14 cellular contexts compared by ENCODE assay signal in the genomic region with DNA sequence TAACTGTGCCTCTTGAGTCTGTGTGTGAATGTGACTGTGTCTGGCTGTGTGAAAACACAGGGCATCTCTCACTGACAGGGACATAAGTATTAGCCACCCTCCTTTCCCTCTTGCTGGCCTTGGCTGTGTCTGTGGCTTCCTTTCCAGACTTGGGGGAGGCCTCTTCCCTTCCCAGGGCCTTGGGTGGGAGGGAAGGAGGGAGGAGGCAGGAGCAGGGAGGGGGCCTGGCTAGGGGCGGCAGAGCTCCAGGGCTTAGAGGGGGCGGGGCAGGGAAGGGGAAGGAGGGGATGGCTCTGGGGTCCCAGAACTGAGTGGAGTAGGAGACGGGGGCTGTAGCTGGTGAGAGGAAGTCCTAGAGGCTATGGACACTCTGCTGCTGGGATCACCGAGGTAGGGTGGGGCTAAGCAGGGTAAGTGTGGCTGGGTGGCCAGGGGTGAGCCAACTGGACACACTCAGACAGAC. TPM values are rescaled to one million over a fixed set of nuclear protein-coding genes. Genes with fewer than 3 reads are reported as not detected.
A peak's percentile ranks its signal among the peaks of the same experiment; 100 is the strongest.
DNase-seq lines count a peak whose midpoint lies in the region; TF ChIP-seq lines count a peak whose summit lies in the region.
"Had no signal": no experiment of that assay in that cellular context is flagged by ENCODE, and none has a peak within 500 bp of the region (broad histone marks: within the 10 kb centered on the region; RNA-seq: fewer than 3 reads in every experiment).

No MANE protein-coding gene starts in this region.

- H3K36me3 Mint-ChIP-seq in type B pancreatic cell = peaks cover 4% of the 10 kb centered on the region

- CTCF ChIA-PET in GM10248 (lab: Yijun Ruan, JAX) = interaction anchor here (1.0 to 1.7 kb wide), 2 partner anchors 16 to 49 kb away, joined by 3 to 4 read pairs; partner anchors contain the start of gene SIGMAR1

- H3K27me3 Mint-ChIP-seq in type B pancreatic cell = peaks cover 3% of the 10 kb centered on the region
- H3K27me3 Mint-ChIP-seq: naive B cell had no signal

- H3K9me3 Mint-ChIP-seq in type B pancreatic cell = no peaks in the 10 kb centered on the region
- H3K9me3 Mint-ChIP-seq: naive B cell; T-helper 2 cell treated with Interferon-gamma antibody and Interleukin-4, amounts not matched to agents 5 μg/mL and 100 μg/mL, for 36 hours had no signal

- POLR2A ChIA-PET in GM10248 (lab: Yijun Ruan, JAX) = interaction anchor here (0.6 kb wide), 1 partner anchor 23 kb away, joined by 6 read pairs; no protein-coding TSS in a partner anchor

- H3K36me3 ChIP-seq in mucosa of rectum (ENCODE audit: control insufficient read depth in 2 of 2, insufficient read depth in 2 of 2, low read length in 2 of 2) = peaks cover 11 to 15% of the 10 kb centered on the region in 2 donors

- DNase-seq in NCI-H2227 (lab: John Stamatoyannopoulos, UW; ENCODE audit: unreplicated experiment) (peak; percentile 23), NCI-H2227 treated with DMSO at 0.1 percent for 48 hours (lab: John Stamatoyannopoulos, UW) (no peak), type B pancreatic cell (ENCODE audit: extremely low spot score, unreplicated experiment) (no peak), glomerular visceral epithelial cell (ENCODE audit: extremely low spot score) (no peak), NCI-H2029 treated with DMSO at 0.1 percent for 48 hours (lab: John Stamatoyannopoulos, UW) (no peak), GM10248 (ENCODE audit: extremely low spot score) (no peak)
- DNase-seq: activated naive CD4-positive, alpha-beta T cell treated with Interleukin-2 at 50 U/mL for 16 hours; naive B cell; NCI-H226 had no signal

- H3K27me3 ChIP-seq in mucosa of rectum (ENCODE audit: control insufficient read depth in 2 of 2, insufficient read depth in 2 of 2, low read length in 2 of 2) = no peaks in the 10 kb centered on the region

- H3K27ac Mint-ChIP-seq in type B pancreatic cell = peak overlapping the region; percentile 87
- H3K27ac Mint-ChIP-seq: T-helper 2 cell treated with Interferon-gamma antibody and Interleukin-4, amounts not matched to agents 5 μg/mL and 100 μg/mL, for 36 hours had no signal

- H3K4me1 Mint-ChIP-seq in type B pancreatic cell (ENCODE audit: unreplicated experiment) = peaks cover 41% of the 10 kb centered on the region

- peaks cover 21 to 33% of the 10 kb centered on the region in 2 donors for H3K4me1 ChIP-seq in mucosa of rectum (ENCODE audit: control insufficient read depth in 2 of 2, insufficient read depth in 2 of 2, low read length in 2 of 2)

- H3K4me3 Mint-ChIP-seq in type B pancreatic cell = peak overlapping the region; percentile 90
- H3K4me3 Mint-ChIP-seq: T-helper 2 cell treated with Interferon-gamma antibody and Interleukin-4, amounts not matched to agents 5 μg/mL and 100 μg/mL, for 36 hours had no signal

- TF ChIP-seq CTCF in type B pancreatic cell (conservative IDR thresholded peaks at IDR 0.05) = no peak
- no peak for TF ChIP-seq CTCF in GM10248 (IDR thresholded peaks at IDR 0.05; ENCODE audit: control extremely low read depth, extremely low read depth, low read depth, missing control alignments)

- H3K27ac ChIP-seq in cingulate gyrus (ENCODE audit: low read depth, low read length) (peak overlapping the region; percentile 72), mucosa of rectum (ENCODE audit: low read depth in 2 of 2, low read length in 2 of 2) (peak overlapping the region; percentile 26 to 86)

- no peaks in the 10 kb centered on the region for H3K9me3 ChIP-seq in mucosa of rectum (ENCODE audit: control insufficient read depth in 2 of 2, low read length in 2 of 2)
- H3K9me3 ChIP-seq: A549, HAP-1 had no signal

- no peak overlapping the region for H3K4me3 ChIP-seq in mucosa of rectum (ENCODE audit: low read length in 2 of 2)
- H3K4me3 ChIP-seq: A549, HAP-1 had no signal

- H3K9ac ChIP-seq in mucosa of rectum (ENCODE audit: low read depth in 1 of 2, low read length in 2 of 2) = no peak overlapping the region

RNA-seq across cellular contexts. Expression of gene IL11RA, which starts 1.7 kb away (rescaled TPM):
- 10.8 and 53.8 TPM in 2 replicates for total RNA-seq in type B pancreatic cell (ENCODE audit: low replicate concordance)

RNA-seq across cellular contexts. Expression of gene GALT, which starts 7.2 kb away (rescaled TPM):
- 48.8 and 70.5 TPM in 2 replicates for total RNA-seq in type B pancreatic cell (ENCODE audit: low replicate concordance)

RNA-seq across cellular contexts. Expression of gene CCL27, which starts 8.8 kb away (rescaled TPM):
- total RNA-seq in type B pancreatic cell (ENCODE audit: low replicate concordance) = 0.43 and 1.1 TPM in 2 replicates

RNA-seq across cellular contexts. Expression of gene SIGMAR1, which starts 16.1 kb away (rescaled TPM):
- 59.0 and 79.7 TPM in 2 replicates for total RNA-seq in type B pancreatic cell (ENCODE audit: low replicate concordance)

RNA-seq across cellular contexts. Expression of gene ARID3C, which starts 24.8 kb away (rescaled TPM):
- 0.26 TPM in 1 of 2 replicates, not detected in the other for total RNA-seq in type B pancreatic cell (ENCODE audit: low replicate concordance)
